ENCODE assay signal across 17 cellular contexts in the genomic region with DNA sequence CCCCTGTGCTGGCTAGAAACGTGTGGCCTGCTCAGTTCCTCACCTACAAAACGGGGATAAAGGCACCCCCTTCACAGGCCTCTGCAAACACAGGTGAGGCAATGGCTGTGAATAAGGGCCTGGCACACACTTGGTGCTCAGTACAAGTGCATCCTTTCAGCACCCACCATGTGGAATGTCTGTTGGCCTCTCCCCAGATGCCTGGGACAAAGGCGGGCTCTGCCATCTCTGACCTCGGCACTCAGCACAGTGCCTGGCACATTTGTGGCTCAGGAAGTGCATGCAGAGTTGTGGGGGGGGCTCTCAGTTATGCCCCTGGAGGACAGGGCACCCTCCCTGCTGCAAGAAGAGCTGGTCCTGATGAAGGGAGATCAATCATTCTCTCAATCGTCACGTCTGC.
DNase-seq lines count a peak whose midpoint lies in the region; ATAC-seq and TF ChIP-seq lines count a peak whose summit lies in the region.
"Had no signal": no experiment of that assay in that cellular context is flagged by ENCODE, and none has a peak within 500 bp of the region (broad histone marks: within the 10 kb centered on the region; RNA-seq: fewer than 3 reads in every experiment).

No MANE protein-coding gene starts in this region.

- no peaks in the 10 kb centered on the region for H3K4me1 ChIP-seq in endodermal cell (ENCODE audit: control insufficient read depth, insufficient read depth, low read length)
- H3K4me1 ChIP-seq in spleen: peaks cover 0 to 12% (median 0%) of the 10 kb centered on the region in 6 donors

- no peak overlapping the region for H3K27ac Mint-ChIP-seq in activated CD8-positive, alpha-beta memory T cell treated with anti-CD3 and anti-CD28 coated beads, Interleukin-2, amount 10 ng/mL, durations not matched to agents 7 days and 5 days
- H3K27ac Mint-ChIP-seq in endodermal cell: no peak overlapping the region
- H3K27ac Mint-ChIP-seq: CD4-positive, alpha-beta memory T cell; HFFc6 had no signal

- intact Hi-C loops in spleen (cut with DNase I; ENCODE audit: low total_unique reads): no loop called here

- H3K27me3 ChIP-seq in endodermal cell (ENCODE audit: control insufficient read depth, insufficient read depth, low read length, poor library complexity, severe bottlenecking) (no peaks in the 10 kb centered on the region), spleen (replicated peaks in 1 of 7) (peaks cover 0 to 4% (median 0%) of the 10 kb centered on the region in 7 donors)

- no peak overlapping the region for H3K4me3 Mint-ChIP-seq in activated CD8-positive, alpha-beta memory T cell treated with anti-CD3 and anti-CD28 coated beads, Interleukin-2, amount 10 ng/mL, durations not matched to agents 7 days and 5 days
- no peak overlapping the region for H3K4me3 Mint-ChIP-seq in endodermal cell
- H3K4me3 Mint-ChIP-seq: CD4-positive, alpha-beta memory T cell; HFFc6 had no signal

- H3K4me3 ChIP-seq in endodermal cell (ENCODE audit: low read length) (no peak overlapping the region), spleen (no peak overlapping the region)
- H3K4me3 ChIP-seq: HAP-1 had no signal

- DNase-seq in activated CD8-positive, alpha-beta memory T cell treated with anti-CD3 and anti-CD28 coated beads, Interleukin-2, amount 10 ng/mL, durations not matched to agents 7 days and 5 days: peak; percentile 19
- no peak for DNase-seq in activated CD8-positive, alpha-beta memory T cell treated with anti-CD3 and anti-CD28 coated beads, Interleukin-2, amount 50 U/mL, for 48 hours
- peak; percentile 49 for DNase-seq in endodermal cell
- peak; percentile 24 for DNase-seq in mesenteric fat pad (ENCODE audit: low spot score)
- peak; percentile 33 for DNase-seq in spleen
- no peak for DNase-seq in NCI-H2227 (lab: John Stamatoyannopoulos, UW; ENCODE audit: unreplicated experiment)
- DNase-seq: C1 segment of cervical spinal cord; Calu3; CD4-positive, alpha-beta memory T cell; COR-L47; DMS79; EL; GDM1; GOT3; HFFc6 had no signal

- no peak for TF ChIP-seq POLR2A in spleen (IDR thresholded peaks at IDR 0.05)

- peaks cover 4% of the 10 kb centered on the region for H3K27me3 Mint-ChIP-seq in activated CD8-positive, alpha-beta memory T cell treated with anti-CD3 and anti-CD28 coated beads, Interleukin-2, amount 10 ng/mL, durations not matched to agents 7 days and 5 days
- peaks cover 6% of the 10 kb centered on the region for H3K27me3 Mint-ChIP-seq in endodermal cell (ENCODE audit: insufficient read depth)

- no peaks in the 10 kb centered on the region for H3K9me3 Mint-ChIP-seq in activated CD8-positive, alpha-beta memory T cell treated with anti-CD3 and anti-CD28 coated beads, Interleukin-2, amount 10 ng/mL, durations not matched to agents 7 days and 5 days (ENCODE audit: low read depth)
- peaks cover 5% of the 10 kb centered on the region for H3K9me3 Mint-ChIP-seq in endodermal cell

- 92 to 94% methylated on average over 3 to 6 of the region's 6 CpGs for WGBS in endodermal cell (ENCODE audit: insufficient coverage in 1 of 2, insufficient read length in 1 of 2), 2 experiments
- 81 to 94% (median 86%) methylated on average over 4 to 6 of the region's 6 CpGs for WGBS in spleen, 5 donors

- H3K36me3 Mint-ChIP-seq in activated CD8-positive, alpha-beta memory T cell treated with anti-CD3 and anti-CD28 coated beads, Interleukin-2, amount 10 ng/mL, durations not matched to agents 7 days and 5 days: no peaks in the 10 kb centered on the region
- H3K36me3 Mint-ChIP-seq in endodermal cell (ENCODE audit: low read depth): no peaks in the 10 kb centered on the region
- H3K36me3 Mint-ChIP-seq: CD4-positive, alpha-beta memory T cell had no signal

- H3K9me3 ChIP-seq in endodermal cell (ENCODE audit: control insufficient read depth, low read length) (no peaks in the 10 kb centered on the region), spleen (peaks cover 0 to 7% (median 0%) of the 10 kb centered on the region in 8 donors)
- H3K9me3 ChIP-seq: HAP-1 had no signal

- no peak overlapping the region for H3K27ac ChIP-seq in endodermal cell (ENCODE audit: low read depth, low read length)
- H3K27ac ChIP-seq in spleen: no peak overlapping the region

- ATAC-seq in activated CD8-positive, alpha-beta memory T cell treated with anti-CD3 and anti-CD28 coated beads, Interleukin-2, amount 10 ng/mL, durations not matched to agents 7 days and 5 days: no peak
- ATAC-seq in GM18519 (IDR thresholded peaks at IDR 0.05; ENCODE audit: low FRiP score, unreplicated experiment): no peak

- no peaks in the 10 kb centered on the region for H3K36me3 ChIP-seq in endodermal cell (ENCODE audit: control insufficient read depth, insufficient read depth, low read length)
- H3K36me3 ChIP-seq in spleen: no peaks in the 10 kb centered on the region
- H3K36me3 ChIP-seq: HAP-1 had no signal

- CTCF ChIA-PET in activated CD8-positive, alpha-beta memory T cell treated with anti-CD3 and anti-CD28 coated beads, Interleukin-2, amount 10 ng/mL, durations not matched to agents 7 days and 5 days (lab: Charles Lee): no interaction called here

- no peak overlapping the region for H3K9ac ChIP-seq in endodermal cell (ENCODE audit: extremely low read depth, low read length, poor library complexity, severe bottlenecking)

- no peaks in the 10 kb centered on the region for H3K4me1 Mint-ChIP-seq in activated CD8-positive, alpha-beta memory T cell treated with anti-CD3 and anti-CD28 coated beads, Interleukin-2, amount 10 ng/mL, durations not matched to agents 7 days and 5 days
- peaks cover 10% of the 10 kb centered on the region for H3K4me1 Mint-ChIP-seq in endodermal cell
- H3K4me1 Mint-ChIP-seq: CD4-positive, alpha-beta memory T cell had no signal

- TF ChIP-seq CTCF in endodermal cell (conservative IDR thresholded peaks at IDR 0.05) (no peak), spleen (IDR thresholded peaks at IDR 0.05 in 8 of 11, conservative IDR thresholded peaks at IDR 0.05 in 3 of 11) (no peak)

Comparison
In these comparisons a context has a peak if more than half of its experiments do, and no peak if none do; other contexts are left out.
1. DNase-seq: peak in activated CD8-positive, alpha-beta memory T cell treated with anti-CD3 and anti-CD28 coated beads, Interleukin-2, amount 10 ng/mL, durations not matched to agents 7 days and 5 days (single experiment), endodermal cell (single experiment), mesenteric fat pad (single experiment) and spleen (single experiment); none in activated CD8-positive, alpha-beta memory T cell treated with anti-CD3 and anti-CD28 coated beads, Interleukin-2, amount 50 U/mL, for 48 hours (single experiment) and NCI-H2227 (single experiment).